8 cellular contexts compared by ENCODE assay signal in the genomic region with DNA sequence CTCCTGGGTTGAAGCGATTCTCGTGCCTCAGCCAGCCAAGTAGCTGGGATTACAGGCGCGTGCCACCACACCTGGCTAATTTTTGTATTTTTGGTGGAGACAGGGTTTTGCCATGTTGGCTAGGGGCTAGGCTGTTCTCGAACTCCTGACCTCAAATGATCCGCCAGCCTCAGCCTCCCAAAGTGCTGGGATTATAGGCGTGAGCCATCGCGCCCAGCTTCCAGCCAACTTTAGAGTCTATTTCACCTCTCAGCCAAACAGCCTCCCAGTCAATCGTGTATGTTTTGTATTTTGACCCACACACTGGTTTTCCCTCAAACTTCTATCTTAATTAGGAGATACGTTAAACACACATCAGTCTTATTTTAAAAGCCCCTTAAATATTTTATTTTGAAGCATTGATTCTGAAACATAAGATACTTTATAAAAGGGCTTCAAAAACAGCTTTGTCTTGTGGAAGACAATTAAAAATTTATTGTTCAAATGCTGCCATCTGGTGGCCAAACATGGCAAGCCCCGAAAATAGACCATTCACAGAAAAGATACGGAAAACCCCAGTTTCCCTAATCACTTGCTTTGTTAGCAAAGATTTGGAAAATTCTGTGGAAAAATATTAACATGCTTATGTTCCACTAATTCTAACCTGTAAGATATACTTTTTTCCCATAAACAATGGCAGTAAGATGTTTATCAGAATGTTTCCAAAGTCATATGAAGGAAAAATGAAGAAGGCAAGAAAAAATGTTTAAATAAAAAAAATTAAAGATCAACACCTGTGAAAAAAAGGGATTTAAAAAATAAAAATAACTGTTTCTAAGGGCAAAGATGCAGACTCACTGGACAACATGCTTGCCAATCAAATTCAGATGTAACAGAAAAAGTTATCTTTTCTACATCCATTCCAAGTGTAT. TPM values are rescaled to one million over a fixed set of nuclear protein-coding genes. Genes with fewer than 3 reads are reported as not detected.
DNase-seq lines count a peak whose midpoint lies in the region; ATAC-seq and TF ChIP-seq lines count a peak whose summit lies in the region.

No MANE protein-coding gene starts in this region.

- no peak overlapping the region for H3K4me3 ChIP-seq in AG09309 (ENCODE audit: control insufficient read depth, low read depth, low read length)

- no peaks in the 10 kb centered on the region for H3K27me3 Mint-ChIP-seq in activated T-cell treated with anti-CD3 and anti-CD28 coated beads, Interleukin-2, amount 50 U/mL, for 4 hours (ENCODE audit: low read depth)

- ATAC-seq in activated T-cell treated with anti-CD3 and anti-CD28 coated beads, Interleukin-2, amount 50 U/mL, for 4 hours: no peak
- ATAC-seq in omental fat pad (ENCODE audit: low FRiP score): no peak
- ATAC-seq in GM18858 (IDR thresholded peaks at IDR 0.05; ENCODE audit: unreplicated experiment): no peak
- no peak for ATAC-seq in HG02678 (IDR thresholded peaks at IDR 0.05; ENCODE audit: unreplicated experiment)

- DNase-seq in AG09309 (ENCODE audit: low read depth): no peak
- DNase-seq in GM13977 (ENCODE audit: low spot score): peak; percentile 49
- DNase-seq in OCI-M1 (lab: John Stamatoyannopoulos, UW): peak; percentile 80
- peak; percentile 48 for DNase-seq in activated T-cell treated with anti-CD3 and anti-CD28 coated beads, Interleukin-2, amount 50 U/mL, for 4 hours
- peak; percentile 10 for DNase-seq in fibroblast of the conjunctiva (ENCODE audit: low read depth)
- DNase-seq in omental fat pad (ENCODE audit: low spot score): peak; percentile 38

- no peaks in the 10 kb centered on the region for H3K9me3 Mint-ChIP-seq in activated T-cell treated with anti-CD3 and anti-CD28 coated beads, Interleukin-2, amount 50 U/mL, for 4 hours

- TF ChIP-seq CTCF in AG09309 (IDR thresholded peaks at IDR 0.05; ENCODE audit: control insufficient read depth, insufficient read depth, low read depth, low read length, missing control alignments) (peak; percentile 72), GM13977 (IDR thresholded peaks at IDR 0.05; ENCODE audit: extremely low read depth, insufficient read depth, missing control alignments) (peak; percentile 71), omental fat pad (IDR thresholded peaks at IDR 0.05) (peak in 1 of 3 donors; percentile 33)

- in situ Hi-C loops in GM13977 (cut with MboI; ENCODE audit: low pct_unique_long_range_greater_than_20kb, low sequenced_read_pairs, unreplicated experiment): no loop called here

- no peak overlapping the region for H3K4me3 Mint-ChIP-seq in activated T-cell treated with anti-CD3 and anti-CD28 coated beads, Interleukin-2, amount 50 U/mL, for 4 hours

- peaks cover 11% of the 10 kb centered on the region for H3K36me3 Mint-ChIP-seq in activated T-cell treated with anti-CD3 and anti-CD28 coated beads, Interleukin-2, amount 50 U/mL, for 4 hours (ENCODE audit: insufficient read depth)

- peaks cover 2% of the 10 kb centered on the region for H3K4me1 Mint-ChIP-seq in activated T-cell treated with anti-CD3 and anti-CD28 coated beads, Interleukin-2, amount 50 U/mL, for 4 hours (ENCODE audit: low read depth)

RNA-seq across cellular contexts. Expression of a gene that starts 33.1 kb away (rescaled TPM):
- 10 to 100 TPM; 54.1 to 60.3 (median 55.3) TPM for total RNA-seq in activated T-cell treated with anti-CD3 and anti-CD28 coated beads, Interleukin-2, amount 50 U/mL, for 4 hours
- total RNA-seq in omental fat pad: 10 to 100 TPM; 16.6 to 24.6 (median 21.4) TPM

RNA-seq across cellular contexts. Expression of a gene that starts 56.7 kb away (rescaled TPM):
- total RNA-seq in activated T-cell treated with anti-CD3 and anti-CD28 coated beads, Interleukin-2, amount 50 U/mL, for 4 hours: 100 to 1,000 TPM; 304 to 321 (median 315) TPM
- 100 to 1,000 TPM in 3 of 4 donors, 10 to 100 TPM in 1; 94.6 to 269 (median 151) TPM for total RNA-seq in omental fat pad
